ENCODE assay signal across 12 cellular contexts in genomic region chr1:113975211-113975895, GRCh38. TPM values are rescaled to one million over a fixed set of nuclear protein-coding genes. Genes with fewer than 3 reads are reported as not detected.
DNase-seq lines count a peak whose midpoint lies in the region; ATAC-seq and TF ChIP-seq lines count a peak whose summit lies in the region.
"Had no signal": no experiment of that assay in that cellular context is flagged by ENCODE, and none has a peak within 500 bp of the region (broad histone marks: within the 10 kb centered on the region; RNA-seq: fewer than 3 reads in every experiment).

No MANE protein-coding gene starts in this region.

- H3K4me3 ChIP-seq in DND-41 (ENCODE audit: low read depth in 1 of 2, low read length in 2 of 2) (no peak overlapping the region), right atrium auricular region (no peak overlapping the region)
- H3K4me3 ChIP-seq: sigmoid colon had no signal

- H3K4me1 ChIP-seq in DND-41 (ENCODE audit: insufficient read depth, low read length) (no peaks in the 10 kb centered on the region), right atrium auricular region (peaks cover 0 to 27% of the 10 kb centered on the region in 2 donors)

- H3K27me3 Mint-ChIP-seq in activated T-helper 2 cell treated with anti-CD3 and anti-CD28 coated beads, Interferon-gamma antibody, Interleukin-2, Interleukin-4, amounts not matched to agents 10 μg/mL and 5 μg/mL and 100 μg/mL, durations not matched to agents 14 hours and 24 hours and 36 hours (ENCODE audit: low read depth) = no peaks in the 10 kb centered on the region
- H3K27me3 Mint-ChIP-seq in naive thymus-derived CD8-positive, alpha-beta T cell = no peaks in the 10 kb centered on the region
- H3K27me3 Mint-ChIP-seq: activated B cell treated with CpG ODN at 0.5 μM for 24 hours had no signal

- H3K27ac Mint-ChIP-seq in activated T-helper 2 cell treated with anti-CD3 and anti-CD28 coated beads, Interferon-gamma antibody, Interleukin-2, Interleukin-4, amounts not matched to agents 10 μg/mL and 5 μg/mL and 100 μg/mL, durations not matched to agents 14 hours and 24 hours and 36 hours = peak overlapping the region; percentile 18
- peak overlapping the region; percentile 20 to 90 (median 64) for H3K27ac Mint-ChIP-seq in naive thymus-derived CD8-positive, alpha-beta T cell
- H3K27ac Mint-ChIP-seq: activated B cell treated with CpG ODN at 0.5 μM for 24 hours had no signal

- no peak overlapping the region for H2AFZ ChIP-seq in DND-41 (ENCODE audit: low read depth, low read length)

- ATAC-seq in DND-41 (ENCODE audit: insufficient read depth, low read depth) (peak; percentile 39; the same call in 2 of the 3 replicates), GM21515 (IDR thresholded peaks at IDR 0.05; ENCODE audit: unreplicated experiment) (no peak)
- peak; percentile 28 to 51 for ATAC-seq in naive thymus-derived CD8-positive, alpha-beta T cell

- TF ChIP-seq CTCF in DND-41 (IDR thresholded peaks at IDR 0.05; ENCODE audit: borderline replicate concordance, extremely low read depth, low read length, poor library complexity, severe bottlenecking) = no peak
- TF ChIP-seq CTCF in right atrium auricular region (IDR thresholded peaks at IDR 0.05) = no peak

- no peaks in the 10 kb centered on the region for H3K79me2 ChIP-seq in DND-41 (ENCODE audit: insufficient read depth, low read length)

- H3K4me1 Mint-ChIP-seq in activated T-helper 2 cell treated with anti-CD3 and anti-CD28 coated beads, Interferon-gamma antibody, Interleukin-2, Interleukin-4, amounts not matched to agents 10 μg/mL and 5 μg/mL and 100 μg/mL, durations not matched to agents 14 hours and 24 hours and 36 hours (ENCODE audit: low read depth) = peaks cover 39% of the 10 kb centered on the region
- H3K4me1 Mint-ChIP-seq in naive thymus-derived CD8-positive, alpha-beta T cell = peaks cover 28 to 47% (median 42%) of the 10 kb centered on the region in 4 donors

- H3K9ac ChIP-seq in DND-41 (ENCODE audit: low read depth, low read length) = no peak overlapping the region

- DNase-seq in DND-41 (no peak), KG1 (lab: John Stamatoyannopoulos, UW) (peak; percentile 27), right atrium auricular region (ENCODE audit: low spot score) (no peak), foreskin melanocyte (no peak)
- no peak for DNase-seq in activated T-helper 2 cell treated with anti-CD3 and anti-CD28 coated beads, Interferon-gamma antibody, Interleukin-2, Interleukin-4, amounts not matched to agents 10 μg/mL and 5 μg/mL and 100 μg/mL, durations not matched to agents 14 hours and 24 hours and 36 hours (ENCODE audit: low spot score)
- DNase-seq in naive thymus-derived CD8-positive, alpha-beta T cell = no peak
- DNase-seq in stimulated activated CD4-positive, alpha-beta T cell treated with anti-CD3 and anti-CD28 coated beads, Interleukin-2, amount 100 ng/mL, for 24 hours = no peak
- DNase-seq: activated B cell treated with CpG ODN at 0.5 μM for 24 hours, cortex of kidney, NCI-H524, sigmoid colon had no signal

- H3K36me3 ChIP-seq in DND-41 (ENCODE audit: insufficient read depth, low read length) (peaks cover 50% of the 10 kb centered on the region), right atrium auricular region (peaks cover 42% of the 10 kb centered on the region)

- H4K20me1 ChIP-seq in DND-41 (ENCODE audit: insufficient read depth, low read length) = no peaks in the 10 kb centered on the region

- H3K9me3 ChIP-seq in DND-41 (ENCODE audit: insufficient read depth, low read length, severe bottlenecking) (no peaks in the 10 kb centered on the region), right atrium auricular region (no peaks in the 10 kb centered on the region)
- H3K9me3 ChIP-seq: sigmoid colon had no signal

- no peaks in the 10 kb centered on the region for H3K27me3 ChIP-seq in DND-41 (ENCODE audit: insufficient read depth, low read length, poor library complexity)
- H3K27me3 ChIP-seq in right atrium auricular region = no peaks in the 10 kb centered on the region
- H3K27me3 ChIP-seq: sigmoid colon had no signal

- H3K27ac ChIP-seq in DND-41 (ENCODE audit: low read length) (no peak overlapping the region), right atrium auricular region (no peak overlapping the region)

- intact Hi-C loops in activated T-helper 2 cell treated with anti-CD3 and anti-CD28 coated beads, Interferon-gamma antibody, Interleukin-2, Interleukin-4, amounts not matched to agents 10 μg/mL and 5 μg/mL and 100 μg/mL, durations not matched to agents 14 hours and 24 hours and 36 hours (cut with micrococcal nuclease) = loop anchor here (5.0 kb wide), 2 partner anchors 43 to 697 kb away; partner anchors contain the start of gene DENND2C

- POLR2A ChIA-PET in naive thymus-derived CD8-positive, alpha-beta T cell (lab: Charles Lee) = no interaction called here

- no peak overlapping the region for H3K4me2 ChIP-seq in DND-41 (ENCODE audit: insufficient read depth, low read length)

- no peak overlapping the region for H3K4me3 Mint-ChIP-seq in activated T-helper 2 cell treated with anti-CD3 and anti-CD28 coated beads, Interferon-gamma antibody, Interleukin-2, Interleukin-4, amounts not matched to agents 10 μg/mL and 5 μg/mL and 100 μg/mL, durations not matched to agents 14 hours and 24 hours and 36 hours (ENCODE audit: low read depth)
- H3K4me3 Mint-ChIP-seq in naive thymus-derived CD8-positive, alpha-beta T cell = peak overlapping the region in 3 of 10 donors; percentile 3 to 21 (median 9)
- H3K4me3 Mint-ChIP-seq: activated B cell treated with CpG ODN at 0.5 μM for 24 hours had no signal

- H3K9me3 Mint-ChIP-seq in activated T-helper 2 cell treated with anti-CD3 and anti-CD28 coated beads, Interferon-gamma antibody, Interleukin-2, Interleukin-4, amounts not matched to agents 10 μg/mL and 5 μg/mL and 100 μg/mL, durations not matched to agents 14 hours and 24 hours and 36 hours = no peaks in the 10 kb centered on the region
- H3K9me3 Mint-ChIP-seq in naive thymus-derived CD8-positive, alpha-beta T cell = no peaks in the 10 kb centered on the region
- H3K9me3 Mint-ChIP-seq: activated B cell treated with CpG ODN at 0.5 μM for 24 hours had no signal

- peaks cover 51% of the 10 kb centered on the region for H3K36me3 Mint-ChIP-seq in activated T-helper 2 cell treated with anti-CD3 and anti-CD28 coated beads, Interferon-gamma antibody, Interleukin-2, Interleukin-4, amounts not matched to agents 10 μg/mL and 5 μg/mL and 100 μg/mL, durations not matched to agents 14 hours and 24 hours and 36 hours (ENCODE audit: low read depth)
- H3K36me3 Mint-ChIP-seq in naive thymus-derived CD8-positive, alpha-beta T cell = peaks cover 6 to 57% (median 21%) of the 10 kb centered on the region in 3 donors

RNA-seq across cellular contexts. Expression of gene OLFML3, which starts 3.9 kb away (rescaled TPM):
- 0.11 and 0.18 TPM in 2 replicates for total RNA-seq in activated T-helper 2 cell treated with anti-CD3 and anti-CD28 coated beads, Interferon-gamma antibody, Interleukin-2, Interleukin-4, amounts not matched to agents 10 μg/mL and 5 μg/mL and 100 μg/mL, durations not matched to agents 14 hours and 24 hours and 36 hours
- under 1 TPM; 0.36 to 0.49 TPM for total RNA-seq in naive thymus-derived CD8-positive, alpha-beta T cell
- not detected for polyA plus RNA-seq in naive thymus-derived CD8-positive, alpha-beta T cell
- 10 to 100 TPM; 22.4 to 28.6 TPM for total RNA-seq in right atrium auricular region

RNA-seq across cellular contexts. Expression of gene HIPK1, which starts 46.2 kb away (rescaled TPM):
- total RNA-seq in activated T-helper 2 cell treated with anti-CD3 and anti-CD28 coated beads, Interferon-gamma antibody, Interleukin-2, Interleukin-4, amounts not matched to agents 10 μg/mL and 5 μg/mL and 100 μg/mL, durations not matched to agents 14 hours and 24 hours and 36 hours = 108 and 111 TPM in 2 replicates
- total RNA-seq in naive thymus-derived CD8-positive, alpha-beta T cell = 100 to 1,000 TPM; 123 to 138 TPM
- 10 to 100 TPM; 14.5 to 19.3 (median 17.5) TPM for polyA plus RNA-seq in naive thymus-derived CD8-positive, alpha-beta T cell
- total RNA-seq in right atrium auricular region = 10 to 100 TPM; 50.1 to 58.1 TPM

Comparison
In these comparisons a context has a peak if more than half of its experiments do, and no peak if none do; other contexts are left out.
1. RNA of gene OLFML3, which starts 3.9 kb away (total RNA-seq): 22.4 to 28.6 TPM in right atrium auricular region; 0.36 to 0.49 TPM in naive thymus-derived CD8-positive, alpha-beta T cell and 0.11 to 0.18 TPM in activated T-helper 2 cell treated with anti-CD3 and anti-CD28 coated beads, Interferon-gamma antibody, Interleukin-2, Interleukin-4, amounts not matched to agents 10 μg/mL and 5 μg/mL and 100 μg/mL, durations not matched to agents 14 hours and 24 hours and 36 hours; every median in the first group is over 10 times any median in the second.